9 cellular contexts compared by ENCODE assay signal in genomic region chr6:12637960-12638641, GRCh38.
DNase-seq lines count a peak whose midpoint lies in the region; ATAC-seq and TF ChIP-seq lines count a peak whose summit lies in the region.
"Had no signal": no experiment of that assay in that cellular context is flagged by ENCODE, and none has a peak within 500 bp of the region (broad histone marks: within the 10 kb centered on the region; RNA-seq: fewer than 3 reads in every experiment).

No MANE protein-coding gene starts in this region.

- TF ChIP-seq RAD21 in HCT116 (IDR thresholded peaks at IDR 0.05; ENCODE audit: low read depth), result peak; percentile 82

- 0 out of 4 replicates have a peak, but pooled peaks cover 0 to 4% of the 10 kb centered on the region in 2 experiments for H3K9me3 ChIP-seq in HCT116 (ENCODE audit: control insufficient read depth in 1 of 2, insufficient read depth in 1 of 2, low read depth in 1 of 2, low read length in 2 of 2)

- BruUV-seq in HCT116 (replicated peaks; lab: Mats Ljungman, UMichigan), result no TSS peak

- no peak overlapping the region for H3K4me3 ChIP-seq in HCT116 (replicated peaks in 1 of 2; ENCODE audit: low read depth in 1 of 2, low read length in 2 of 2)
- no peak overlapping the region for H3K4me3 ChIP-seq in fibroblast of villous mesenchyme (ENCODE audit: low read depth, low read length)
- H3K4me3 ChIP-seq: BLaER1 treated with 17β-estradiol and CSF1 and Interleukin-3, amounts not matched to agents 10 nM and 100 nM had no signal

- RAD21 ChIA-PET in HCT116 (lab: Charles Lee; ENCODE audit: low non-redundant PET in 1 of 2, low total read pairs in 2 of 2, uncharacterized antibody in 2 of 2, unreplicated experiment in 2 of 2), result interaction anchor here in 1 of 2 experiments (1.6 kb wide), 1 partner anchor 256 kb away, joined by 5 read pairs; no protein-coding TSS in a partner anchor

- H3K4me2 ChIP-seq in HCT116 (ENCODE audit: low read length), result no peak overlapping the region

- H3K27me3 Mint-ChIP-seq in activated CD8-positive, alpha-beta T cell treated with anti-CD3 and anti-CD28 coated beads for 36 hours, result peaks cover 28% of the 10 kb centered on the region
- peaks cover 24% of the 10 kb centered on the region for H3K27me3 Mint-ChIP-seq in osteocyte (ENCODE audit: unreplicated experiment)

- CTCF ChIA-PET in HCT116 (lab: Charles Lee), result interaction anchor here (0.6 to 2.1 kb wide), 10 partner anchors 9 to 886 kb away, joined by 3 to 27 read pairs (median 3); no protein-coding TSS in a partner anchor
- CTCF ChIA-PET in activated CD8-positive, alpha-beta T cell treated with anti-CD3 and anti-CD28 coated beads for 36 hours (lab: Charles Lee), result interaction anchor here (0.6 to 2.2 kb wide), 8 partner anchors 9 to 691 kb away, joined by 3 to 16 read pairs (median 3); no protein-coding TSS in a partner anchor

- no peak for TF ChIP-seq POLR2A in HCT116 (IDR thresholded peaks at IDR 0.05; ENCODE audit: borderline replicate concordance, extremely low read depth, insufficient read depth, insufficient read length)

- no peaks in the 10 kb centered on the region for H3K36me3 Mint-ChIP-seq in activated CD8-positive, alpha-beta T cell treated with anti-CD3 and anti-CD28 coated beads for 36 hours (ENCODE audit: low read depth)
- peaks cover 2% of the 10 kb centered on the region for H3K36me3 Mint-ChIP-seq in osteocyte (ENCODE audit: unreplicated experiment)

- no peaks in the 10 kb centered on the region for H3K79me2 ChIP-seq in HCT116 (ENCODE audit: insufficient read depth, low read length)

- peak; percentile 66 to 89 (median 77) for TF ChIP-seq CTCF in HCT116 (IDR thresholded peaks at IDR 0.05 in 2 of 3, conservative IDR thresholded peaks at IDR 0.05 in 1 of 3; ENCODE audit: borderline replicate concordance in 1 of 3, insufficient read depth in 1 of 3, low read depth in 2 of 3, low read length in 2 of 3)
- TF ChIP-seq CTCF in activated CD8-positive, alpha-beta T cell treated with anti-CD3 and anti-CD28 coated beads for 36 hours (IDR thresholded peaks at IDR 0.05), result peak; percentile 76
- TF ChIP-seq CTCF in fibroblast of villous mesenchyme (IDR thresholded peaks at IDR 0.05; ENCODE audit: insufficient read depth, low read depth, low read length), result peak; percentile 83
- peak; percentile 83 for TF ChIP-seq CTCF in osteocyte (IDR thresholded peaks at IDR 0.05)

- peaks cover 6% of the 10 kb centered on the region for H3K9me3 Mint-ChIP-seq in activated CD8-positive, alpha-beta T cell treated with anti-CD3 and anti-CD28 coated beads for 36 hours
- peaks cover 18% of the 10 kb centered on the region for H3K9me3 Mint-ChIP-seq in osteocyte (ENCODE audit: unreplicated experiment)

- H4K20me1 ChIP-seq in HCT116 (ENCODE audit: insufficient read depth), result no peaks in the 10 kb centered on the region
- H4K20me1 ChIP-seq: BLaER1 treated with 17β-estradiol and CSF1 and Interleukin-3, amounts not matched to agents 10 nM and 100 nM had no signal

- ATAC-seq in HCT116, result peak; percentile 99
- ATAC-seq in activated CD8-positive, alpha-beta T cell treated with anti-CD3 and anti-CD28 coated beads for 36 hours, result peak; percentile 78
- no peak for ATAC-seq in GM21515 (IDR thresholded peaks at IDR 0.05; ENCODE audit: unreplicated experiment)

- no peak overlapping the region for H3K27ac Mint-ChIP-seq in activated CD8-positive, alpha-beta T cell treated with anti-CD3 and anti-CD28 coated beads for 36 hours
- no peak overlapping the region for H3K27ac Mint-ChIP-seq in osteocyte (ENCODE audit: unreplicated experiment)

- intact Hi-C loops in HCT116 (cut with micrococcal nuclease), result loop anchor here (1.0 kb wide), 2 partner anchors 206 to 256 kb away; no protein-coding TSS in a partner anchor
- intact Hi-C loops in activated CD8-positive, alpha-beta T cell treated with anti-CD3 and anti-CD28 coated beads for 36 hours (cut with micrococcal nuclease), result loop anchor here (5.0 kb wide), 1 partner anchor 254 kb away; no protein-coding TSS in a partner anchor

- H3K9ac ChIP-seq in HCT116 (ENCODE audit: low read length), result no peak overlapping the region
- H3K9ac ChIP-seq: BLaER1 treated with 17β-estradiol and CSF1 and Interleukin-3, amounts not matched to agents 10 nM and 100 nM had no signal

- no peak overlapping the region for H2AFZ ChIP-seq in HCT116 (ENCODE audit: low read depth, low read length, poor library complexity, severe bottlenecking)

- peaks cover 3% of the 10 kb centered on the region for H3K4me1 Mint-ChIP-seq in activated CD8-positive, alpha-beta T cell treated with anti-CD3 and anti-CD28 coated beads for 36 hours (ENCODE audit: low read depth)
- peaks cover 4% of the 10 kb centered on the region for H3K4me1 Mint-ChIP-seq in osteocyte (ENCODE audit: unreplicated experiment)

- H3K36me3 ChIP-seq in HCT116 (ENCODE audit: control insufficient read depth in 1 of 2, insufficient read depth in 2 of 2, low read length in 2 of 2), result no peaks in the 10 kb centered on the region
- H3K36me3 ChIP-seq: BLaER1 treated with 17β-estradiol and CSF1 and Interleukin-3, amounts not matched to agents 10 nM and 100 nM had no signal

- DNase-seq in NCI-H1417 (lab: John Stamatoyannopoulos, UW), result peak; percentile 48 to 78 (median 57)
- no peak for DNase-seq in NCI-H1417 treated with DMSO at 0.1 percent for 48 hours (lab: John Stamatoyannopoulos, UW)
- peak; percentile 69 for DNase-seq in HCT116 (ENCODE audit: low read depth, low spot score)
- peak; percentile 48 to 63 for DNase-seq in NCI-H2081 (lab: John Stamatoyannopoulos, UW)
- peak; percentile 70 for DNase-seq in activated CD8-positive, alpha-beta T cell treated with anti-CD3 and anti-CD28 coated beads for 36 hours
- DNase-seq in fibroblast of villous mesenchyme (ENCODE audit: low read depth), result peak; percentile 49
- DNase-seq in osteocyte (ENCODE audit: extremely low spot score, unreplicated experiment), result no peak

- 0 out of 4 replicates have a peak, but pooled peaks cover 0 to 6% of the 10 kb centered on the region in 2 experiments for H3K4me1 ChIP-seq in HCT116 (ENCODE audit: control insufficient read depth in 1 of 2, insufficient read depth in 2 of 2, low read length in 2 of 2)

- no peaks in the 10 kb centered on the region for H3K27me3 ChIP-seq in HCT116 (ENCODE audit: insufficient read depth, low read length)
- H3K27me3 ChIP-seq: BLaER1 treated with 17β-estradiol and CSF1 and Interleukin-3, amounts not matched to agents 10 nM and 100 nM had no signal

- H3K27ac ChIP-seq in HCT116 (ENCODE audit: low read depth, low read length), result no peak overlapping the region
- H3K27ac ChIP-seq: BLaER1 treated with 17β-estradiol and CSF1 and Interleukin-3, amounts not matched to agents 10 nM and 100 nM had no signal

- H3K9me2 ChIP-seq in HCT116 (ENCODE audit: insufficient read depth), result no peaks in the 10 kb centered on the region

- H3K4me3 Mint-ChIP-seq in activated CD8-positive, alpha-beta T cell treated with anti-CD3 and anti-CD28 coated beads for 36 hours, result no peak overlapping the region
- no peak overlapping the region for H3K4me3 Mint-ChIP-seq in osteocyte (ENCODE audit: unreplicated experiment)

- POLR2A ChIA-PET in HCT116 (lab: Charles Lee), result no interaction called here
- POLR2A ChIA-PET in activated CD8-positive, alpha-beta T cell treated with anti-CD3 and anti-CD28 coated beads for 36 hours (lab: Charles Lee), result no interaction called here

TF ChIP-seq in HCT116, 20 proteins besides CTCF, POLR2A, EP300 and RAD21:
- TF ChIP-seq JUND (IDR thresholded peaks at IDR 0.05), result peak; percentile 46; the same call in 1 of the 2 replicates
- TF ChIP-seq, protein P1, sequence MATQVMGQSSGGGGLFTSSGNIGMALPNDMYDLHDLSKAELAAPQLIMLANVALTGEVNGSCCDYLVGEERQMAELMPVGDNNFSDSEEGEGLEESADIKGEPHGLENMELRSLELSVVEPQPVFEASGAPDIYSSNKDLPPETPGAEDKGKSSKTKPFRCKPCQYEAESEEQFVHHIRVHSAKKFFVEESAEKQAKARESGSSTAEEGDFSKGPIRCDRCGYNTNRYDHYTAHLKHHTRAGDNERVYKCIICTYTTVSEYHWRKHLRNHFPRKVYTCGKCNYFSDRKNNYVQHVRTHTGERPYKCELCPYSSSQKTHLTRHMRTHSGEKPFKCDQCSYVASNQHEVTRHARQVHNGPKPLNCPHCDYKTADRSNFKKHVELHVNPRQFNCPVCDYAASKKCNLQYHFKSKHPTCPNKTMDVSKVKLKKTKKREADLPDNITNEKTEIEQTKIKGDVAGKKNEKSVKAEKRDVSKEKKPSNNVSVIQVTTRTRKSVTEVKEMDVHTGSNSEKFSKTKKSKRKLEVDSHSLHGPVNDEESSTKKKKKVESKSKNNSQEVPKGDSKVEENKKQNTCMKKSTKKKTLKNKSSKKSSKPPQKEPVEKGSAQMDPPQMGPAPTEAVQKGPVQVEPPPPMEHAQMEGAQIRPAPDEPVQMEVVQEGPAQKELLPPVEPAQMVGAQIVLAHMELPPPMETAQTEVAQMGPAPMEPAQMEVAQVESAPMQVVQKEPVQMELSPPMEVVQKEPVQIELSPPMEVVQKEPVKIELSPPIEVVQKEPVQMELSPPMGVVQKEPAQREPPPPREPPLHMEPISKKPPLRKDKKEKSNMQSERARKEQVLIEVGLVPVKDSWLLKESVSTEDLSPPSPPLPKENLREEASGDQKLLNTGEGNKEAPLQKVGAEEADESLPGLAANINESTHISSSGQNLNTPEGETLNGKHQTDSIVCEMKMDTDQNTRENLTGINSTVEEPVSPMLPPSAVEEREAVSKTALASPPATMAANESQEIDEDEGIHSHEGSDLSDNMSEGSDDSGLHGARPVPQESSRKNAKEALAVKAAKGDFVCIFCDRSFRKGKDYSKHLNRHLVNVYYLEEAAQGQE (IDR thresholded peaks at IDR 0.05; ENCODE audit: low read depth), result no peak
- peak; percentile 57; the same call in 1 of the 2 replicates for TF ChIP-seq FOSL1 (IDR thresholded peaks at IDR 0.05; ENCODE audit: low read depth)

Comparison
In these comparisons a context has a peak if more than half of its experiments do, and no peak if none do; other contexts are left out.
1. DNase-seq: peak in NCI-H1417 (3 of 3), HCT116 (single experiment), NCI-H2081 (2 of 2), activated CD8-positive, alpha-beta T cell treated with anti-CD3 and anti-CD28 coated beads for 36 hours (single experiment) and fibroblast of villous mesenchyme (single experiment); none in NCI-H1417 treated with DMSO at 0.1 percent for 48 hours (single experiment) and osteocyte (single experiment).
2. Peak in every context shown above with its lines, with median percentiles within 50 percentile points of each other: CTCF ChIP-seq.